17 cellular contexts compared by ENCODE assay signal in genomic region chr5:136383882-136384281, GRCh38. TPM values are rescaled to one million over a fixed set of nuclear protein-coding genes. Genes with fewer than 3 reads are reported as not detected.
"Had no signal": no experiment of that assay in that cellular context is flagged by ENCODE, and none has a peak within 500 bp of the region (broad histone marks: within the 10 kb centered on the region; RNA-seq: fewer than 3 reads in every experiment).

No MANE protein-coding gene starts in this region.

RNA-seq across cellular contexts. Expression of gene TRPC7, which starts 18.5 kb away (rescaled TPM):
- total RNA-seq: colonic mucosa; dermis microvascular lymphatic vessel endothelial cell; esophagus mucosa; esophagus squamous epithelium; gastrocnemius medialis; glomerular endothelial cell; heart right ventricle; kidney epithelial cell; left cardiac atrium; left lung; left ventricle myocardium superior; lower leg skin; lower lobe of right lung; lung microvascular endothelial cell; mesenteric fat pad; mesothelial cell of epicardium; naive thymus-derived CD4-positive, alpha-beta T cell had no signal
